In the genomic region with DNA sequence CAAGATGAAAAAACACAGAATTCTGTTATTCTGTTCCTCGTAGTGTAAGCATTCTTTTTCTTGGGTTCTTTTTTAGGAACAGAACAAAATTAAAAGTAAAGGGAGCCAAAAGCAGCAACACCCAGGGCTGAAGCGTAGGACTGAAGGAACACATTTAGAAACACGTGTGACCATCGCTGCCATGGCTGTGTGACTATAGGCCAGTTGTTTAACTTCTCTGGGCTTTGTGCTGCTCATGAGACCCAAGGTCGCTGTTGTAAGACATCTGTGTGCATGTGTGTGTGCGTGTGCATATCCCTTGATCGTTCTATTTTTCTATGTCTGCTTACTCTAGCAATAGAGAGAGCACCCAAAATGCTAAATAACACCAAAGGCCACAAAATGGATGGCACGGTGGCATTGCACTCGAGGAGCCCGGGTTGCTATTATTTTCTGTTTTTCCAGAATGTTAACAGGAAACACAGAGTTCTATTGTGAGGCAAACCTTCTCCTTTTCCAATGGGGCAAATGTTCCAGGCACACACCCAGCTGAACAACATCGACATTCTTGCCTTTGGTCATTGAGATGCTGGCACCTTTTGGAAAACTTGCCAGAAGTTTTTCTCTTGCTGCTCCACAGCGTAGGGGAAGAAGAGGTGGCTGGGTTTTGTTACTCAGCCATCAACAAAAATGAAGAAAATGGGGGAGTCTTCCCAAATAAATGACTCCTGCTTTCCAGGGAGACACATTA, we compare ENCODE assay signal across 3 cellular contexts.
TF ChIP-seq lines count a peak whose summit lies in the region.

No MANE protein-coding gene starts in this region.

TF ChIP-seq in HCT116, 20 proteins besides CTCF, POLR2A, EP300 and RAD21 (continued from another document):
- no peak for TF ChIP-seq POLR2AphosphoS5 (IDR thresholded peaks at IDR 0.05; ENCODE audit: low read depth, low read length)
- TF ChIP-seq FOSL1 (IDR thresholded peaks at IDR 0.05; ENCODE audit: low read depth), result no peak
- TF ChIP-seq ZNF274 (IDR thresholded peaks at IDR 0.05; ENCODE audit: low read depth, low read length), result no peak
- no peak for TF ChIP-seq CEBPB (IDR thresholded peaks at IDR 0.05; ENCODE audit: low read depth)
- no peak for TF ChIP-seq CBX3 (IDR thresholded peaks at IDR 0.05; ENCODE audit: low read depth)
- no peak for TF ChIP-seq EGR1 (IDR thresholded peaks at IDR 0.05; ENCODE audit: low read depth)
- TF ChIP-seq, protein P1, sequence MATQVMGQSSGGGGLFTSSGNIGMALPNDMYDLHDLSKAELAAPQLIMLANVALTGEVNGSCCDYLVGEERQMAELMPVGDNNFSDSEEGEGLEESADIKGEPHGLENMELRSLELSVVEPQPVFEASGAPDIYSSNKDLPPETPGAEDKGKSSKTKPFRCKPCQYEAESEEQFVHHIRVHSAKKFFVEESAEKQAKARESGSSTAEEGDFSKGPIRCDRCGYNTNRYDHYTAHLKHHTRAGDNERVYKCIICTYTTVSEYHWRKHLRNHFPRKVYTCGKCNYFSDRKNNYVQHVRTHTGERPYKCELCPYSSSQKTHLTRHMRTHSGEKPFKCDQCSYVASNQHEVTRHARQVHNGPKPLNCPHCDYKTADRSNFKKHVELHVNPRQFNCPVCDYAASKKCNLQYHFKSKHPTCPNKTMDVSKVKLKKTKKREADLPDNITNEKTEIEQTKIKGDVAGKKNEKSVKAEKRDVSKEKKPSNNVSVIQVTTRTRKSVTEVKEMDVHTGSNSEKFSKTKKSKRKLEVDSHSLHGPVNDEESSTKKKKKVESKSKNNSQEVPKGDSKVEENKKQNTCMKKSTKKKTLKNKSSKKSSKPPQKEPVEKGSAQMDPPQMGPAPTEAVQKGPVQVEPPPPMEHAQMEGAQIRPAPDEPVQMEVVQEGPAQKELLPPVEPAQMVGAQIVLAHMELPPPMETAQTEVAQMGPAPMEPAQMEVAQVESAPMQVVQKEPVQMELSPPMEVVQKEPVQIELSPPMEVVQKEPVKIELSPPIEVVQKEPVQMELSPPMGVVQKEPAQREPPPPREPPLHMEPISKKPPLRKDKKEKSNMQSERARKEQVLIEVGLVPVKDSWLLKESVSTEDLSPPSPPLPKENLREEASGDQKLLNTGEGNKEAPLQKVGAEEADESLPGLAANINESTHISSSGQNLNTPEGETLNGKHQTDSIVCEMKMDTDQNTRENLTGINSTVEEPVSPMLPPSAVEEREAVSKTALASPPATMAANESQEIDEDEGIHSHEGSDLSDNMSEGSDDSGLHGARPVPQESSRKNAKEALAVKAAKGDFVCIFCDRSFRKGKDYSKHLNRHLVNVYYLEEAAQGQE (IDR thresholded peaks at IDR 0.05; ENCODE audit: low read depth), result no peak

TF ChIP-seq in K562, 482 proteins besides CTCF, POLR2A, EP300 and RAD21 (continued from another document):
- TF ChIP-seq, protein P2, sequence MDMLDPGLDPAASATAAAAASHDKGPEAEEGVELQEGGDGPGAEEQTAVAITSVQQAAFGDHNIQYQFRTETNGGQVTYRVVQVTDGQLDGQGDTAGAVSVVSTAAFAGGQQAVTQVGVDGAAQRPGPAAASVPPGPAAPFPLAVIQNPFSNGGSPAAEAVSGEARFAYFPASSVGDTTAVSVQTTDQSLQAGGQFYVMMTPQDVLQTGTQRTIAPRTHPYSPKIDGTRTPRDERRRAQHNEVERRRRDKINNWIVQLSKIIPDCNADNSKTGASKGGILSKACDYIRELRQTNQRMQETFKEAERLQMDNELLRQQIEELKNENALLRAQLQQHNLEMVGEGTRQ (CRISPR knock-in tag; IDR thresholded peaks at IDR 0.05), result no peak
- TF ChIP-seq C11orf30 (IDR thresholded peaks at IDR 0.05; ENCODE audit: low read depth) (no peak), BRCA1 (IDR thresholded peaks at IDR 0.05) (no peak), BRCA1 (CRISPR knock-in tag; IDR thresholded peaks at IDR 0.05) (no peak)
- TF ChIP-seq, protein P3, sequence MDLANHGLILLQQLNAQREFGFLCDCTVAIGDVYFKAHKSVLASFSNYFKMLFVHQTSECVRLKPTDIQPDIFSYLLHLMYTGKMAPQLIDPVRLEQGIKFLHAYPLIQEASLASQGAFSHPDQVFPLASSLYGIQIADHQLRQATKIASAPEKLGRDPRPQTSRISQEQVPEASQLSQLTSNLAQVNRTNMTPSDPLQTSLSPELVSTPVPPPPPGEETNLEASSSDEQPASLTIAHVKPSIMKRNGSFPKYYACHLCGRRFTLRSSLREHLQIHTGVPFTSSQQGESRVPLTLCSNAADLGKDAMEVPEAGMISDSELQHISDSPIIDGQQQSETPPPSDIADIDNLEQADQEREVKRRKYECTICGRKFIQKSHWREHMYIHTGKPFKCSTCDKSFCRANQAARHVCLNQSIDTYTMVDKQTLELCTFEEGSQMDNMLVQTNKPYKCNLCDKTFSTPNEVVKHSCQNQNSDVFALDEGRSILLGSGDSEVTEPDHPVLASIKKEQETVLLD (IDR thresholded peaks at IDR 0.05), result no peak

TF ChIP-seq in HEK293T, 16 proteins besides CTCF, POLR2A, EP300 and RAD21 (continued from another document):
- TF ChIP-seq, protein P4, sequence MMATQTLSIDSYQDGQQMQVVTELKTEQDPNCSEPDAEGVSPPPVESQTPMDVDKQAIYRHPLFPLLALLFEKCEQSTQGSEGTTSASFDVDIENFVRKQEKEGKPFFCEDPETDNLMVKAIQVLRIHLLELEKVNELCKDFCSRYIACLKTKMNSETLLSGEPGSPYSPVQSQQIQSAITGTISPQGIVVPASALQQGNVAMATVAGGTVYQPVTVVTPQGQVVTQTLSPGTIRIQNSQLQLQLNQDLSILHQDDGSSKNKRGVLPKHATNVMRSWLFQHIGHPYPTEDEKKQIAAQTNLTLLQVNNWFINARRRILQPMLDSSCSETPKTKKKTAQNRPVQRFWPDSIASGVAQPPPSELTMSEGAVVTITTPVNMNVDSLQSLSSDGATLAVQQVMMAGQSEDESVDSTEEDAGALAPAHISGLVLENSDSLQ (IDR thresholded peaks at IDR 0.05), result no peak
- TF ChIP-seq FOXM1 (IDR thresholded peaks at IDR 0.05; ENCODE audit: borderline replicate concordance), result no peak
- no peak for TF ChIP-seq FOXK2 (IDR thresholded peaks at IDR 0.05)
- no peak for TF ChIP-seq CTBP1 (IDR thresholded peaks at IDR 0.05; ENCODE audit: borderline replicate concordance)
- no peak for TF ChIP-seq ELF4 (IDR thresholded peaks at IDR 0.05)
- no peak for TF ChIP-seq TARDBP (IDR thresholded peaks at IDR 0.05)
